Comparison of ENCODE assay signal across 9 cellular contexts in the genomic region with DNA sequence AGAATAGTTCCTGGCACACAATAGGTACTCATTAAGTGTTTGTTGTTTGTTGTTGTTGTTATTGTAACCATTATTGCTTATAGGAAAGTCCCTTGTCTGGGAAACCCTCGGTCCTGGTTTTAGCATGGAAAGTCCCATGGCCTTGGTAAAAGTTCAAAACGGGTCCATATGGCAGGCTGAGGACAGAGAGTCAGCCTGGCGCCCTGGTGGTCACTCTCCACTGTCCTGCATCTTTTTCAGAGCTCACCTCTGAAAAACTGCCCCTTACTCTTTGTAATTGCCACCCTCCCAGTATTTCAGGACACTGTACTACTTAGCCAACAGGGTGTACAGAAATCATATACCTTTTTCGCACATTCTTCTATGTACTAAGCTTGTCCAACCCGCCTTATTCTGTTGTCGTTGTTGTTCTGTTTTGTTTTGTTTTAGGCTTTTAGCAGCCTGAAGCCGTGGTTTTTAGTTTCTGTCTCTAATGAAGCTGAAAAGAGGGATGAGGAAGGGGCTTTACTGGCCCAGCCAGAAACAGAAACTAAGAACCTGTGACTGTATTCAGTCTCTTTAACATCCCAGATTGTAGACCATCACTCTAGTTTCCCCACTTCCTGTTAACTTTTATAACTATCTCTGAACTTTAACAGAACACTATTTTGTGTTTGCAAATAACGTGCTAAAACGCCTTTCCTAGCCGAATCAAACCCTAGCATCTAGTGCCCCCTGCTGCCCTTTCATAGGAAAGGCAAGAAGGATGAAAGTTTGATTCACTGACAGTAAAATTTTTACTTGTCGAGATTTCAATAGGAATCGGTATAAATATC. TPM values are rescaled to one million over a fixed set of nuclear protein-coding genes. Genes with fewer than 3 reads are reported as not detected.
DNase-seq lines count a peak whose midpoint lies in the region; ATAC-seq and TF ChIP-seq lines count a peak whose summit lies in the region.
"Had no signal": no experiment of that assay in that cellular context is flagged by ENCODE, and none has a peak within 500 bp of the region (broad histone marks: within the 10 kb centered on the region; RNA-seq: fewer than 3 reads in every experiment).

No MANE protein-coding gene starts in this region.

- no peaks in the 10 kb centered on the region for H3K36me3 ChIP-seq in cardiac muscle cell
- H3K36me3 ChIP-seq in trophoblast cell (ENCODE audit: control insufficient read depth in 1 of 2, insufficient read depth in 2 of 2, low read length in 2 of 2), result peaks cover 0 to 1% of the 10 kb centered on the region in 2 experiments

- peaks cover 4% of the 10 kb centered on the region for H3K27me3 ChIP-seq in cardiac muscle cell
- no peaks in the 10 kb centered on the region for H3K27me3 ChIP-seq in trophoblast cell (ENCODE audit: insufficient read depth, low read length)

- H3K4me2 ChIP-seq in trophoblast cell (ENCODE audit: low read length), result no peak overlapping the region

- H3K23ac ChIP-seq in trophoblast cell (ENCODE audit: low read length), result no peak overlapping the region

- H3K14ac ChIP-seq in trophoblast cell (ENCODE audit: low read length), result no peak overlapping the region

- no peaks in the 10 kb centered on the region for H3K79me2 ChIP-seq in trophoblast cell (ENCODE audit: control insufficient read depth, insufficient read depth, low read length, poor library complexity)

- no peak overlapping the region for H3K18ac ChIP-seq in trophoblast cell (ENCODE audit: low read length)

- peak; percentile 25 for DNase-seq in DMS153 (lab: John Stamatoyannopoulos, UW)
- DNase-seq in LNCaP clone FGC (ENCODE audit: low read depth), result no peak
- DNase-seq in SHP77 treated with DMSO at 0.1 percent for 48 hours (lab: John Stamatoyannopoulos, UW), result peak; percentile 29
- DNase-seq in activated naive CD4-positive, alpha-beta T cell treated with anti-CD3 and anti-CD28 coated beads, Interleukin-2, amount 50 U/mL, for 16 hours, result peak; percentile 42
- peak; percentile 69 to 88 for DNase-seq in cardiac muscle cell (ENCODE audit: low read depth in 1 of 2, low spot score in 1 of 2)
- peak; percentile 35 to 83 for DNase-seq in trophoblast cell

- no peak overlapping the region for H4K12ac ChIP-seq in trophoblast cell (ENCODE audit: low read depth, low read length)

- H3K27ac ChIP-seq in cardiac muscle cell (no peak overlapping the region), trophoblast cell (ENCODE audit: low read depth, low read length) (no peak overlapping the region)
- H3K27ac ChIP-seq: epithelial cell of prostate had no signal

- no peak overlapping the region for H2AK5ac ChIP-seq in trophoblast cell (ENCODE audit: low read length)

- TF ChIP-seq CTCF in LNCaP clone FGC (IDR thresholded peaks at IDR 0.05; ENCODE audit: control insufficient read depth, extremely low read depth, insufficient read depth) (peak; percentile 71), cardiac muscle cell (IDR thresholded peaks at IDR 0.05; ENCODE audit: low read depth, low read length) (peak; percentile 78)

- no peak overlapping the region for H3K9ac ChIP-seq in trophoblast cell (ENCODE audit: low read length)

- H2BK120ac ChIP-seq in trophoblast cell (ENCODE audit: insufficient read depth, low read length, poor library complexity), result no peak overlapping the region

- H3K4me3 ChIP-seq in LNCaP clone FGC (ENCODE audit: low read depth, low read length) (peak overlapping the region; percentile 69), cardiac muscle cell (peak overlapping the region; percentile 69), trophoblast cell (ENCODE audit: low read depth, low read length) (no peak overlapping the region)

- H2BK12ac ChIP-seq in trophoblast cell (ENCODE audit: low read length), result no peak overlapping the region

- no peak overlapping the region for H2BK5ac ChIP-seq in trophoblast cell (ENCODE audit: low read depth, low read length, poor library complexity)

- H3K79me1 ChIP-seq in trophoblast cell (ENCODE audit: low read length), result peaks cover 4% of the 10 kb centered on the region

- ATAC-seq in GM21786 (IDR thresholded peaks at IDR 0.05; ENCODE audit: unreplicated experiment) (peak; percentile 29), GM21360 (IDR thresholded peaks at IDR 0.05; ENCODE audit: unreplicated experiment) (no peak)

- H2AFZ ChIP-seq in trophoblast cell (ENCODE audit: insufficient read depth, low read length, poor library complexity), result no peak overlapping the region

- H4K91ac ChIP-seq in trophoblast cell (ENCODE audit: low read depth, low read length), result no peak overlapping the region

- H3K9me3 ChIP-seq in cardiac muscle cell (ENCODE audit: low read depth), result no peaks in the 10 kb centered on the region
- no peaks in the 10 kb centered on the region for H3K9me3 ChIP-seq in trophoblast cell (ENCODE audit: insufficient read depth, low read depth, low read length)

- no peak overlapping the region for H3K4ac ChIP-seq in trophoblast cell (ENCODE audit: low read depth, low read length)

- no peak overlapping the region for H4K8ac ChIP-seq in trophoblast cell (ENCODE audit: low read depth, low read length)

- H3K4me1 ChIP-seq in cardiac muscle cell (ENCODE audit: low read depth) (peaks cover 4% of the 10 kb centered on the region), trophoblast cell (ENCODE audit: control insufficient read depth in 1 of 2, insufficient read depth in 2 of 2, low read length in 2 of 2) (peaks cover 7 to 12% of the 10 kb centered on the region in 2 experiments)

- no CpG with 5 or more reads among the region's 12 CpGs for WGBS in trophoblast cell (ENCODE audit: extremely low coverage, insufficient coverage, insufficient read length)

RNA-seq across cellular contexts. Expression of gene TMEM14A, which starts 7.6 kb away (rescaled TPM):
- 10.7 and 12.2 TPM in 2 replicates for total RNA-seq in cardiac muscle cell
- 24.5 and 34.4 TPM in 2 replicates for polyA plus RNA-seq in cardiac muscle cell
- polyA plus RNA-seq in trophoblast cell (2013), result 10.2 and 10.3 TPM in 2 replicates
